In the genomic region with DNA sequence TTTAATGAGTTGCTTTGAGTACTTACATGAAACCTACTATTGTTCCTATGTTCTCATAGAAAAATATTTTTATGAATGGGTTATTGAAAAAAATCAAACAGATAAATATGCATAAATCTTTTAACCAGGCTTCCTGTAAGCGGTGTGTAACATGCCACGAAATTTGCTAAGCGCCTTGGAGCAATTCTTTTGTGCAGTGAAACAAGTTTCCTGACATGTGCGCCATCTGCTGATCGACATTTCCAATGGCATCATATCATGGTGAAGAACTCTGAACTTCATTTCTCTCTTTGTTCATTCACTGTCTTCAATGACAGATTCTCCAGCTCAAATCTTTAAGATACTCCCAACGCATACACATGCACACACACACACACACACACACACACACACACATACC, we compare ENCODE assay signal across 8 cellular contexts.
DNase-seq lines count a peak whose midpoint lies in the region; ATAC-seq and TF ChIP-seq lines count a peak whose summit lies in the region.

No MANE protein-coding gene starts in this region.

- no peak overlapping the region for H3K4me3 Mint-ChIP-seq in natural killer cell

- DNase-seq in BE2C (peak; percentile 54), NCI-H2196 (lab: John Stamatoyannopoulos, UW; ENCODE audit: unreplicated experiment) (peak; percentile 67), adipocyte (ENCODE audit: low read depth) (peak; percentile 91), left ventricle myocardium superior (peak; percentile 29), sciatic nerve (ENCODE audit: low spot score) (peak; percentile 82), natural killer cell (no peak)

- H3K9ac ChIP-seq in adipocyte (ENCODE audit: low read length) = peak overlapping the region; percentile 75

- H3K9me3 ChIP-seq in BE2C (no peaks in the 10 kb centered on the region), adipocyte (ENCODE audit: control insufficient read depth, low read length) (no peaks in the 10 kb centered on the region)

- ATAC-seq in GM18909 (IDR thresholded peaks at IDR 0.05; ENCODE audit: poor library complexity, unreplicated experiment) (peak; percentile 78), HG03354 (IDR thresholded peaks at IDR 0.05; ENCODE audit: poor library complexity, severe bottlenecking, unreplicated experiment) (peak; percentile 75), left ventricle myocardium superior (peak; percentile 61), sciatic nerve (peak; percentile 86), natural killer cell (no peak)

- intact Hi-C loops in left ventricle myocardium superior (cut with micrococcal nuclease) (loop anchor here (5.0 kb wide), 1 partner anchor 533 kb away; no protein-coding TSS in a partner anchor), sciatic nerve (cut with DNase I) (loop anchor here (10.0 kb wide), 1 partner anchor 530 kb away; no protein-coding TSS in a partner anchor), natural killer cell (cut with micrococcal nuclease) (no loop called here)

- H3K27me3 ChIP-seq in BE2C (no peaks in the 10 kb centered on the region), adipocyte (replicated peaks; ENCODE audit: control insufficient read depth, insufficient read depth, low read length) (no peaks in the 10 kb centered on the region)

- no peaks in the 10 kb centered on the region for H3K4me1 Mint-ChIP-seq in natural killer cell

- H3K27me3 Mint-ChIP-seq in natural killer cell (ENCODE audit: low read depth in 2 of 2) = no peaks in the 10 kb centered on the region

- H3K27ac Mint-ChIP-seq in natural killer cell = no peak overlapping the region

- H3K4me3 ChIP-seq in BE2C (ENCODE audit: low read depth, low read length) (no peak overlapping the region), adipocyte (ENCODE audit: low read length) (peak overlapping the region; percentile 71)

- H3K4me1 ChIP-seq in BE2C = no peaks in the 10 kb centered on the region
- peaks cover 28% of the 10 kb centered on the region for H3K4me1 ChIP-seq in adipocyte (ENCODE audit: control insufficient read depth, insufficient read depth, low read length)

- H3K36me3 Mint-ChIP-seq in natural killer cell = no peaks in the 10 kb centered on the region

- H3K9me3 Mint-ChIP-seq in natural killer cell = peaks cover 3 to 11% of the 10 kb centered on the region in 2 donors

- TF ChIP-seq CTCF in BE2C (IDR thresholded peaks at IDR 0.05; ENCODE audit: low read depth, low read length) (peak; percentile 73), natural killer cell (IDR thresholded peaks at IDR 0.05) (no peak)

- H3K36me3 ChIP-seq in BE2C (no peaks in the 10 kb centered on the region), adipocyte (ENCODE audit: control insufficient read depth, insufficient read depth, low read length, severe bottlenecking) (no peaks in the 10 kb centered on the region)

Comparison
In these comparisons a context has a peak if more than half of its experiments do, and no peak if none do; other contexts are left out.
1. ATAC-seq: peak in GM18909 (single experiment), HG03354 (single experiment), left ventricle myocardium superior (single experiment) and sciatic nerve (single experiment); none in natural killer cell (0 of 3).